20 cellular contexts compared by ENCODE assay signal in genomic region chr4:127236875-127237274, GRCh38.
A peak's percentile ranks its signal among the peaks of the same experiment; 100 is the strongest.
DNase-seq lines count a peak whose midpoint lies in the region; ATAC-seq and TF ChIP-seq lines count a peak whose summit lies in the region.
"Had no signal": no experiment of that assay in that cellular context is flagged by ENCODE, and none has a peak within 500 bp of the region (broad histone marks: within the 10 kb centered on the region; RNA-seq: fewer than 3 reads in every experiment).

No MANE protein-coding gene starts in this region.

- H3K4me1 ChIP-seq in GM23248 (ENCODE audit: insufficient read depth): no peaks in the 10 kb centered on the region
- H3K4me1 ChIP-seq in BE2C: peaks cover 22% of the 10 kb centered on the region
- H3K4me1 ChIP-seq: SJSA1 had no signal

- WGBS in GM23248 (ENCODE audit: low coverage in 1 of 2, low lambda C conversion rate in 2 of 2, missing lambda C conversion rate in 2 of 2), 2 experiments: 10% methylated on average over 2 of the region's 2 CpGs

- H2AFZ ChIP-seq in GM23248: no peak overlapping the region

- no peaks in the 10 kb centered on the region for H3K9me2 ChIP-seq in GM23248 (ENCODE audit: insufficient read depth)

- no peak for ATAC-seq in HG02759 (IDR thresholded peaks at IDR 0.05; ENCODE audit: unreplicated experiment)
- ATAC-seq: PC-3 had no signal

- no peaks in the 10 kb centered on the region for H3K79me2 ChIP-seq in GM23248 (ENCODE audit: insufficient read depth)

- H3K36me3 ChIP-seq in GM23248 (ENCODE audit: low read depth) (no peaks in the 10 kb centered on the region), BE2C (no peaks in the 10 kb centered on the region), MG63 (no peaks in the 10 kb centered on the region)
- H3K36me3 ChIP-seq: SJSA1 had no signal

- no peaks in the 10 kb centered on the region for H4K20me1 ChIP-seq in GM23248 (ENCODE audit: insufficient read depth)

- H3F3A ChIP-seq in GM23248 (ENCODE audit: insufficient read depth): no peaks in the 10 kb centered on the region

- no peak overlapping the region for H3K27ac ChIP-seq in GM23248
- H3K27ac ChIP-seq: SJSA1 had no signal

- in situ Hi-C loops in GM23248 (cut with MboI): no loop called here

- H3K4me2 ChIP-seq in GM23248 (ENCODE audit: unreplicated experiment): no peak overlapping the region

- no peak overlapping the region for H3K9ac ChIP-seq in GM23248

- TF ChIP-seq CTCF in BE2C (IDR thresholded peaks at IDR 0.05; ENCODE audit: low read depth, low read length): no peak

- H3K4me3 ChIP-seq in GM23248 (no peak overlapping the region), BE2C (ENCODE audit: low read depth, low read length) (no peak overlapping the region), MG63 (no peak overlapping the region)
- H3K4me3 ChIP-seq: SJSA1 had no signal

- peak; percentile 64 for DNase-seq in AG20443 (ENCODE audit: low spot score)
- peak; percentile 18 for DNase-seq in GM23248
- DNase-seq in fibroblast of gingiva (ENCODE audit: low read depth): peak; percentile 94
- peak; percentile 12 for DNase-seq in mucosa of gallbladder (ENCODE audit: low spot score)
- DNase-seq in BE2C: no peak
- DNase-seq in cerebellar nuclear complex (lab: John Stamatoyannopoulos, UW): no peak
- no peak for DNase-seq in MG63
- DNase-seq: ACHN; C1 segment of cervical spinal cord; CD8-positive, alpha-beta memory T cell; DMS79; H9; NCI-H187; NCI-H2107; NCI-H2227 treated with DMSO at 0.1 percent for 48 hours; NCI-H524 treated with DMSO at 0.1 percent for 48 hours; PC-3; T-helper 2 cell had no signal

- H3K27me3 ChIP-seq in GM23248 (replicated peaks; ENCODE audit: insufficient read depth): no peaks in the 10 kb centered on the region
- no peaks in the 10 kb centered on the region for H3K27me3 ChIP-seq in BE2C
- no peaks in the 10 kb centered on the region for H3K27me3 ChIP-seq in MG63
- H3K27me3 ChIP-seq: SJSA1 had no signal

- H3K9me3 ChIP-seq in GM23248 (ENCODE audit: low read depth) (no peaks in the 10 kb centered on the region), BE2C (no peaks in the 10 kb centered on the region), MG63 (no peaks in the 10 kb centered on the region)
- H3K9me3 ChIP-seq: SJSA1 had no signal

Comparison
In these comparisons a context has a peak if more than half of its experiments do, and no peak if none do; other contexts are left out.
1. DNase-seq: peak in AG20443 (single experiment), GM23248 (single experiment), fibroblast of gingiva (single experiment) and mucosa of gallbladder (single experiment); none in BE2C (single experiment), cerebellar nuclear complex (0 of 2) and MG63 (single experiment).